ENCODE assay signal across 21 cellular contexts in genomic region chr11:42543844-42544243, GRCh38.
"Had no signal": no experiment of that assay in that cellular context is flagged by ENCODE, and none has a peak within 500 bp of the region (broad histone marks: within the 10 kb centered on the region; RNA-seq: fewer than 3 reads in every experiment).

No MANE protein-coding gene starts in this region.

- H3K9me3 Mint-ChIP-seq: type B pancreatic cell had no signal

- H3K27ac ChIP-seq: coronary artery, gastrocnemius medialis, neutrophil, suprapubic skin, thyroid gland had no signal

- H3K36me3 ChIP-seq: gastrocnemius medialis, neutrophil, suprapubic skin, thyroid gland had no signal

- H3K4me3 ChIP-seq: coronary artery, gastrocnemius medialis, lung, suprapubic skin, thyroid gland had no signal

- H3K4me3 Mint-ChIP-seq: endodermal cell; immature natural killer cell; naive thymus-derived CD4-positive, alpha-beta T cell; type B pancreatic cell had no signal

- H3K36me3 Mint-ChIP-seq: immature natural killer cell; naive thymus-derived CD4-positive, alpha-beta T cell; type B pancreatic cell had no signal

- H3K4me1 Mint-ChIP-seq: endodermal cell; immature natural killer cell; naive thymus-derived CD4-positive, alpha-beta T cell had no signal

- H3K9me3 ChIP-seq: gastrocnemius medialis, neutrophil, suprapubic skin, thyroid gland had no signal

- H3K27me3 ChIP-seq: gastrocnemius medialis, neutrophil, suprapubic skin, thyroid gland had no signal

- ATAC-seq: gastrocnemius medialis; left colon; left ventricle myocardium superior; naive thymus-derived CD4-positive, alpha-beta T cell; stimulated activated naive CD8-positive, alpha-beta T cell treated with anti-CD3 and anti-CD28 coated beads, Interleukin-15, Interleukin-2, amounts not matched to agents 100 U/mL and 50 U/mL, for 24 hours had no signal

- H3K27ac Mint-ChIP-seq: endodermal cell; immature natural killer cell; naive thymus-derived CD4-positive, alpha-beta T cell; type B pancreatic cell had no signal

- DNase-seq: effector CD4-positive, alpha-beta T cell; endodermal cell; gastrocnemius medialis; immature natural killer cell; kidney; left colon; left ventricle myocardium superior; mesendoderm; naive thymus-derived CD4-positive, alpha-beta T cell; posterior cingulate gyrus; small intestine; stimulated activated CD4-positive, alpha-beta T cell treated with anti-CD3 and anti-CD28 coated beads, Interleukin-2, amount 100 ng/mL, for 48 hours; stimulated activated naive CD8-positive, alpha-beta T cell treated with anti-CD3 and anti-CD28 coated beads, Interleukin-15, Interleukin-2, amounts not matched to agents 100 U/mL and 50 U/mL, for 24 hours; thyroid gland had no signal

- H3K4me1 ChIP-seq: gastrocnemius medialis, suprapubic skin, thyroid gland had no signal

- FAIRE-seq: endothelial cell of umbilical vein, kidney, small intestine, urothelium cell line had no signal

- H3K27me3 Mint-ChIP-seq: naive thymus-derived CD4-positive, alpha-beta T cell; type B pancreatic cell had no signal
